ENCODE assay signal across 16 cellular contexts in the genomic region with DNA sequence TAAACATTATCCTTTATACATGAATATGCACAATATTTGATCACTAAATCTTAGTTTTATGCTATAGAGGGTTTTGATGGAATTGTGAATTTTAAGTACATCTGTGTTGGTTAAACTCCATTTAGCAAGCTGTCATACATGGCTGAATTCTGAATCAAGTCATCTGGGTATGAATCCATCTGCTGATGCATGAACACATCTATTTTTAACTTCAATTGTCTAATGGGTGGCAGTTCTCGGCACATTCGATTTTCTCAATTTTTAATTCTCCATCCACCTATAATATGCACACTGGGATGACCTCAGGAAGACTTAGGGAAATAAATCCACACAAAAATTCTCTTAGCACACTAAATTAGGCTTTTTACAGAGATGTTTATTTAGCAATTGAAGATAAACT.
"Had no signal": no experiment of that assay in that cellular context is flagged by ENCODE, and none has a peak within 500 bp of the region (broad histone marks: within the 10 kb centered on the region; RNA-seq: fewer than 3 reads in every experiment).

No MANE protein-coding gene starts in this region.

- H3K4me1 ChIP-seq: esophagus muscularis mucosa, lower lobe of right lung, parathyroid adenoma, transverse colon had no signal

- H3K4me3 ChIP-seq: esophagus muscularis mucosa, lower lobe of right lung, transverse colon had no signal

- DNase-seq: activated CD4-positive, alpha-beta memory T cell treated with anti-CD3 and anti-CD28 coated beads for 36 hours; activated CD8-positive, alpha-beta memory T cell treated with anti-CD3 and anti-CD28 coated beads, Interleukin-2, amount 10 ng/mL, durations not matched to agents 7 days and 5 days; activated naive CD4-positive, alpha-beta T cell treated with anti-CD3 and anti-CD28 coated beads, Interleukin-2, amount 50 U/mL, for 16 hours; activated T-cell treated with anti-CD3 and anti-CD28 coated beads, Interleukin-2, amount 50 U/mL, for 1 hour; left colon; lower lobe of right lung; midbrain; naive B cell; stimulated activated CD4-positive, alpha-beta T cell treated with anti-CD3 and anti-CD28 coated beads, Interleukin-15, amount 100 ng/mL, for 24 hours; stimulated activated CD4-positive, alpha-beta T cell treated with anti-CD3 and anti-CD28 coated beads, Interleukin-4, amount 100 ng/mL, for 1 hour; stimulated activated naive CD4-positive, alpha-beta T cell; transverse colon; WERI-Rb-1 had no signal

- H3K9me3 ChIP-seq: esophagus muscularis mucosa, lower lobe of right lung, transverse colon had no signal

- H3K27me3 Mint-ChIP-seq: activated CD4-positive, alpha-beta memory T cell treated with anti-CD3 and anti-CD28 coated beads for 36 hours; activated CD8-positive, alpha-beta memory T cell treated with anti-CD3 and anti-CD28 coated beads, Interleukin-2, amount 10 ng/mL, durations not matched to agents 7 days and 5 days; naive B cell had no signal

- H3K9me3 Mint-ChIP-seq: activated CD4-positive, alpha-beta memory T cell treated with anti-CD3 and anti-CD28 coated beads for 36 hours; naive B cell; T-helper 1 cell treated with Interleukin-12 subunit alpha and Interleukin-12 subunit beta and Interleukin-4 antibody, amounts not matched to agents 30 μg/mL and 1 μg/mL, for 36 hours had no signal

- H3K27ac Mint-ChIP-seq: activated CD4-positive, alpha-beta memory T cell treated with anti-CD3 and anti-CD28 coated beads for 36 hours; activated CD8-positive, alpha-beta memory T cell treated with anti-CD3 and anti-CD28 coated beads, Interleukin-2, amount 10 ng/mL, durations not matched to agents 7 days and 5 days; T-helper 1 cell treated with Interleukin-12 subunit alpha and Interleukin-12 subunit beta and Interleukin-4 antibody, amounts not matched to agents 30 μg/mL and 1 μg/mL, for 36 hours had no signal

- H3K27me3 ChIP-seq: esophagus muscularis mucosa, transverse colon had no signal

- H3K4me3 Mint-ChIP-seq: activated CD4-positive, alpha-beta memory T cell treated with anti-CD3 and anti-CD28 coated beads for 36 hours; activated CD8-positive, alpha-beta memory T cell treated with anti-CD3 and anti-CD28 coated beads, Interleukin-2, amount 10 ng/mL, durations not matched to agents 7 days and 5 days; naive B cell; T-helper 1 cell treated with Interleukin-12 subunit alpha and Interleukin-12 subunit beta and Interleukin-4 antibody, amounts not matched to agents 30 μg/mL and 1 μg/mL, for 36 hours had no signal

- H3K4me1 Mint-ChIP-seq: activated CD8-positive, alpha-beta memory T cell treated with anti-CD3 and anti-CD28 coated beads, Interleukin-2, amount 10 ng/mL, durations not matched to agents 7 days and 5 days; naive B cell had no signal

- ATAC-seq: activated CD8-positive, alpha-beta memory T cell treated with anti-CD3 and anti-CD28 coated beads, Interleukin-2, amount 10 ng/mL, durations not matched to agents 7 days and 5 days; lower lobe of right lung had no signal

- H3K27ac ChIP-seq: esophagus muscularis mucosa, lower lobe of right lung, parathyroid adenoma, transverse colon, WERI-Rb-1 had no signal
